ENCODE assay signal across 21 cellular contexts in genomic region chr6:105045546-105045945, GRCh38.
DNase-seq lines count a peak whose midpoint lies in the region; ATAC-seq and TF ChIP-seq lines count a peak whose summit lies in the region.
"Had no signal": no experiment of that assay in that cellular context is flagged by ENCODE, and none has a peak within 500 bp of the region (broad histone marks: within the 10 kb centered on the region; RNA-seq: fewer than 3 reads in every experiment).

No MANE protein-coding gene starts in this region.

- no peaks in the 10 kb centered on the region for H3K9me3 Mint-ChIP-seq in activated T-helper 2 cell treated with anti-CD3 and anti-CD28 coated beads, Interferon-gamma antibody, Interleukin-2, Interleukin-4, amounts not matched to agents 10 μg/mL and 5 μg/mL and 100 μg/mL, durations not matched to agents 14 hours and 24 hours and 36 hours
- H3K9me3 Mint-ChIP-seq: IgD-negative memory B cell, T-cell had no signal

- no peak overlapping the region for H3K27ac ChIP-seq in Panc1 (ENCODE audit: low read length)
- H3K27ac ChIP-seq: ascending aorta, neural progenitor cell, prostate gland, spleen, uterus had no signal

- ATAC-seq in Panc1 (peak; percentile 78), esophagus mucosa (peak; percentile 33)
- ATAC-seq: T-cell had no signal

- no peaks in the 10 kb centered on the region for H3K4me1 ChIP-seq in Panc1 (ENCODE audit: control insufficient read depth, insufficient read depth, low read length)
- H3K4me1 ChIP-seq: ascending aorta, prostate gland, spleen, uterus had no signal

- CTCF ChIA-PET in Panc1 (lab: Charles Lee): interaction anchor here (0.7 kb wide), 1 partner anchor 120 kb away, joined by 6 read pairs; no protein-coding TSS in a partner anchor

- no peak for TF ChIP-seq CTCF in Panc1 (IDR thresholded peaks at IDR 0.05)

- H3K27me3 ChIP-seq in Panc1 (ENCODE audit: control insufficient read depth, insufficient read depth, low read length): no peaks in the 10 kb centered on the region
- H3K27me3 ChIP-seq: ascending aorta, neural progenitor cell, spleen, uterus had no signal

- POLR2A ChIA-PET in Panc1 (lab: Charles Lee): no interaction called here

- no peak overlapping the region for H3K27ac Mint-ChIP-seq in activated T-helper 2 cell treated with anti-CD3 and anti-CD28 coated beads, Interferon-gamma antibody, Interleukin-2, Interleukin-4, amounts not matched to agents 10 μg/mL and 5 μg/mL and 100 μg/mL, durations not matched to agents 14 hours and 24 hours and 36 hours
- H3K27ac Mint-ChIP-seq: IgD-negative memory B cell, neural progenitor cell, T-cell had no signal

- H3K36me3 Mint-ChIP-seq in activated T-helper 2 cell treated with anti-CD3 and anti-CD28 coated beads, Interferon-gamma antibody, Interleukin-2, Interleukin-4, amounts not matched to agents 10 μg/mL and 5 μg/mL and 100 μg/mL, durations not matched to agents 14 hours and 24 hours and 36 hours (ENCODE audit: low read depth): no peaks in the 10 kb centered on the region
- H3K36me3 Mint-ChIP-seq: T-cell had no signal

- no peaks in the 10 kb centered on the region for H3K36me3 ChIP-seq in Panc1 (ENCODE audit: control insufficient read depth, insufficient read depth, low read length)
- H3K36me3 ChIP-seq: ascending aorta, prostate gland, spleen, uterus had no signal

- DNase-seq in NCI-H748 (lab: John Stamatoyannopoulos, UW; ENCODE audit: unreplicated experiment): peak; percentile 18
- DNase-seq in NCI-H748 treated with DMSO at 0.1 percent for 48 hours (lab: John Stamatoyannopoulos, UW): no peak
- DNase-seq in Panc1 (ENCODE audit: low read depth, low spot score): peak; percentile 27
- DNase-seq in renal cortical epithelial cell (ENCODE audit: low read depth): peak; percentile 7
- DNase-seq in activated T-helper 2 cell treated with anti-CD3 and anti-CD28 coated beads, Interferon-gamma antibody, Interleukin-2, Interleukin-4, amounts not matched to agents 10 μg/mL and 5 μg/mL and 100 μg/mL, durations not matched to agents 14 hours and 24 hours and 36 hours (ENCODE audit: low spot score): no peak
- no peak for DNase-seq in NCI-H2227 (lab: John Stamatoyannopoulos, UW; ENCODE audit: unreplicated experiment)
- no peak for DNase-seq in ureter (ENCODE audit: low spot score)
- DNase-seq: 8988T; activated CD4-positive, alpha-beta T cell treated with anti-CD3 and anti-CD28 coated beads, Interleukin-2, amount 50 U/mL, for 1 hour; activated naive CD4-positive, alpha-beta T cell treated with Interleukin-2 at 50 U/mL for 16 hours; C1 segment of cervical spinal cord; NCI-H1930; SHP77; spleen; T-cell; uterus had no signal

- no TSS peak for BruUV-seq in Panc1 (replicated peaks; lab: Mats Ljungman, UMichigan)

- no peaks in the 10 kb centered on the region for H3K9me3 ChIP-seq in Panc1 (ENCODE audit: control insufficient read depth, insufficient read depth, low read depth, low read length)
- H3K9me3 ChIP-seq: ascending aorta, prostate gland, spleen, uterus had no signal

- in situ Hi-C loops in Panc1 (cut with HindIII; ENCODE audit: low pct_unique_long_range_greater_than_20kb, low sequenced_read_pairs): no loop called here

- no peaks in the 10 kb centered on the region for H3K4me1 Mint-ChIP-seq in activated T-helper 2 cell treated with anti-CD3 and anti-CD28 coated beads, Interferon-gamma antibody, Interleukin-2, Interleukin-4, amounts not matched to agents 10 μg/mL and 5 μg/mL and 100 μg/mL, durations not matched to agents 14 hours and 24 hours and 36 hours (ENCODE audit: low read depth)
- H3K4me1 Mint-ChIP-seq: IgD-negative memory B cell, T-cell had no signal

- intact Hi-C loops in Panc1 (cut with micrococcal nuclease; ENCODE audit: unreplicated experiment): no loop called here
- intact Hi-C loops in activated T-helper 2 cell treated with anti-CD3 and anti-CD28 coated beads, Interferon-gamma antibody, Interleukin-2, Interleukin-4, amounts not matched to agents 10 μg/mL and 5 μg/mL and 100 μg/mL, durations not matched to agents 14 hours and 24 hours and 36 hours (cut with micrococcal nuclease): no loop called here

- H3K4me3 Mint-ChIP-seq in activated T-helper 2 cell treated with anti-CD3 and anti-CD28 coated beads, Interferon-gamma antibody, Interleukin-2, Interleukin-4, amounts not matched to agents 10 μg/mL and 5 μg/mL and 100 μg/mL, durations not matched to agents 14 hours and 24 hours and 36 hours (ENCODE audit: low read depth): no peak overlapping the region
- H3K4me3 Mint-ChIP-seq: IgD-negative memory B cell, neural progenitor cell, T-cell had no signal

- H3K27me3 Mint-ChIP-seq in activated T-helper 2 cell treated with anti-CD3 and anti-CD28 coated beads, Interferon-gamma antibody, Interleukin-2, Interleukin-4, amounts not matched to agents 10 μg/mL and 5 μg/mL and 100 μg/mL, durations not matched to agents 14 hours and 24 hours and 36 hours (ENCODE audit: low read depth): peaks cover 17% of the 10 kb centered on the region

- no peak overlapping the region for H3K4me3 ChIP-seq in Panc1 (ENCODE audit: low read depth in 2 of 2, low read length in 2 of 2)
- H3K4me3 ChIP-seq: ascending aorta, neural progenitor cell, prostate gland, spleen, uterus had no signal

Comparison
In these comparisons a context has a peak if more than half of its experiments do, and no peak if none do; other contexts are left out.
1. DNase-seq: peak in NCI-H748 (single experiment), Panc1 (single experiment) and renal cortical epithelial cell (single experiment); none in NCI-H748 treated with DMSO at 0.1 percent for 48 hours (single experiment), activated T-helper 2 cell treated with anti-CD3 and anti-CD28 coated beads, Interferon-gamma antibody, Interleukin-2, Interleukin-4, amounts not matched to agents 10 μg/mL and 5 μg/mL and 100 μg/mL, durations not matched to agents 14 hours and 24 hours and 36 hours (single experiment), NCI-H2227 (single experiment) and ureter (single experiment).